Comparison of ENCODE assay signal across 8 cellular contexts in genomic region chr5:135399838-135400542, GRCh38. TPM values are rescaled to one million over a fixed set of nuclear protein-coding genes. Genes with fewer than 3 reads are reported as not detected.
DNase-seq lines count a peak whose midpoint lies in the region; ATAC-seq, FAIRE-seq and TF ChIP-seq lines count a peak whose summit lies in the region.

No MANE protein-coding gene starts in this region.

- H4K20me1 ChIP-seq in keratinocyte (ENCODE audit: control insufficient read depth, extremely low read depth, insufficient read depth, low read length), result peaks cover 14% of the 10 kb centered on the region

- peaks cover 34% of the 10 kb centered on the region for H3K36me3 Mint-ChIP-seq in activated T-cell treated with anti-CD3 and anti-CD28 coated beads, Interleukin-2, amount 50 U/mL, for 24 hours (ENCODE audit: low read depth)
- peaks cover 23% of the 10 kb centered on the region for H3K36me3 Mint-ChIP-seq in activated T-helper 2 cell treated with anti-CD3 and anti-CD28 coated beads, Interferon-gamma antibody, Interleukin-2, Interleukin-4, amounts not matched to agents 10 μg/mL and 5 μg/mL and 100 μg/mL, durations not matched to agents 14 hours and 24 hours and 36 hours (ENCODE audit: low read depth)

- no peaks in the 10 kb centered on the region for H3K9me3 ChIP-seq in keratinocyte (ENCODE audit: control insufficient read depth, low read depth, low read length)
- no peaks in the 10 kb centered on the region for H3K9me3 ChIP-seq in thoracic aorta

- peak overlapping the region; percentile 88 for H3K9ac ChIP-seq in keratinocyte (ENCODE audit: control insufficient read depth, extremely low read depth, insufficient read depth, low read length)

- FAIRE-seq in keratinocyte (lab: Jason Lieb, UNC), result no peak

- dilution Hi-C loops in keratinocyte (cut with MboI; ENCODE audit: extremely low pct_ligation_motif_present, low sequenced_read_pairs), result no loop called here

- peaks cover 43% of the 10 kb centered on the region for H3K4me1 Mint-ChIP-seq in activated T-cell treated with anti-CD3 and anti-CD28 coated beads, Interleukin-2, amount 50 U/mL, for 24 hours (ENCODE audit: low read depth)
- H3K4me1 Mint-ChIP-seq in activated T-helper 2 cell treated with anti-CD3 and anti-CD28 coated beads, Interferon-gamma antibody, Interleukin-2, Interleukin-4, amounts not matched to agents 10 μg/mL and 5 μg/mL and 100 μg/mL, durations not matched to agents 14 hours and 24 hours and 36 hours (ENCODE audit: low read depth), result peaks cover 36% of the 10 kb centered on the region

- ATAC-seq in thoracic aorta (ENCODE audit: insufficient number of reproducible peaks, low FRiP score, low read depth), result no peak
- no peak for ATAC-seq in esophagus mucosa

- TF ChIP-seq CTCF in keratinocyte (optimal IDR thresholded peaks at IDR 0.05 in 1 of 3, IDR thresholded peaks at IDR 0.05 in 1 of 3, conservative IDR thresholded peaks at IDR 0.05 in 1 of 3; ENCODE audit: extremely low read depth in 1 of 3, insufficient read depth in 2 of 3, low read length in 3 of 3) (no peak), thoracic aorta (IDR thresholded peaks at IDR 0.05) (no peak)

- H3K27me3 ChIP-seq in keratinocyte (ENCODE audit: control insufficient read depth, extremely low read depth, insufficient read depth, low read length) (no peaks in the 10 kb centered on the region), thoracic aorta (replicated peaks; ENCODE audit: insufficient read depth) (no peaks in the 10 kb centered on the region)

- peak overlapping the region; percentile 84 for H3K4me2 ChIP-seq in keratinocyte (ENCODE audit: control insufficient read depth, extremely low read depth, insufficient read depth, low read depth, low read length)

- H3K9me1 ChIP-seq in keratinocyte (ENCODE audit: control insufficient read depth, extremely low read depth, insufficient read depth, low read length), result peaks cover 10% of the 10 kb centered on the region

- peak overlapping the region; percentile 76 to 87 (median 80) for H3K4me3 ChIP-seq in keratinocyte (ENCODE audit: control insufficient read depth in 2 of 3, extremely low read depth in 1 of 3, insufficient read depth in 2 of 3, low read depth in 1 of 3, low read length in 3 of 3)
- peak overlapping the region; percentile 79 for H3K4me3 ChIP-seq in thoracic aorta

- peak overlapping the region; percentile 96 for H3K27ac Mint-ChIP-seq in activated T-cell treated with anti-CD3 and anti-CD28 coated beads, Interleukin-2, amount 50 U/mL, for 24 hours
- H3K27ac Mint-ChIP-seq in activated T-helper 2 cell treated with anti-CD3 and anti-CD28 coated beads, Interferon-gamma antibody, Interleukin-2, Interleukin-4, amounts not matched to agents 10 μg/mL and 5 μg/mL and 100 μg/mL, durations not matched to agents 14 hours and 24 hours and 36 hours, result peak overlapping the region; percentile 98

- peaks cover 0 to 4% of the 10 kb centered on the region in 2 experiments for H3K36me3 ChIP-seq in keratinocyte (ENCODE audit: control insufficient read depth in 2 of 2, extremely low read depth in 1 of 2, insufficient read depth in 2 of 2, low read length in 2 of 2)
- H3K36me3 ChIP-seq in thoracic aorta, result no peaks in the 10 kb centered on the region

- H3K27ac ChIP-seq in keratinocyte (ENCODE audit: control insufficient read depth, insufficient read depth, low read length) (peak overlapping the region; percentile 80), thoracic aorta (peak overlapping the region in 1 of 2 donors; percentile 75)

- no peak for DNase-seq in activated T-cell treated with anti-CD3 and anti-CD28 coated beads, Interleukin-2, amount 50 U/mL, for 24 hours
- DNase-seq in activated T-cell treated with anti-CD3 and anti-CD28 coated beads, Interleukin-2, amount 50 U/mL, for 48 hours, result no peak
- DNase-seq in activated T-helper 2 cell treated with anti-CD3 and anti-CD28 coated beads, Interferon-gamma antibody, Interleukin-2, Interleukin-4, amounts not matched to agents 10 μg/mL and 5 μg/mL and 100 μg/mL, durations not matched to agents 14 hours and 24 hours and 36 hours (ENCODE audit: low spot score), result no peak
- DNase-seq in keratinocyte (ENCODE audit: low read depth, low spot score) (no peak), thoracic aorta (ENCODE audit: low spot score) (no peak), NCI-H2081 treated with DMSO at 0.1 percent for 48 hours (lab: John Stamatoyannopoulos, UW) (no peak), amygdala (lab: John Stamatoyannopoulos, UW) (no peak)

- no peaks in the 10 kb centered on the region for H3K9me3 Mint-ChIP-seq in activated T-cell treated with anti-CD3 and anti-CD28 coated beads, Interleukin-2, amount 50 U/mL, for 24 hours
- peaks cover 2% of the 10 kb centered on the region for H3K9me3 Mint-ChIP-seq in activated T-helper 2 cell treated with anti-CD3 and anti-CD28 coated beads, Interferon-gamma antibody, Interleukin-2, Interleukin-4, amounts not matched to agents 10 μg/mL and 5 μg/mL and 100 μg/mL, durations not matched to agents 14 hours and 24 hours and 36 hours

- intact Hi-C loops in activated T-helper 2 cell treated with anti-CD3 and anti-CD28 coated beads, Interferon-gamma antibody, Interleukin-2, Interleukin-4, amounts not matched to agents 10 μg/mL and 5 μg/mL and 100 μg/mL, durations not matched to agents 14 hours and 24 hours and 36 hours (cut with micrococcal nuclease), result loop anchor here (2.0 to 5.0 kb wide), 2 partner anchors 27 to 38 kb away; no protein-coding TSS in a partner anchor

- H3K27me3 Mint-ChIP-seq in activated T-cell treated with anti-CD3 and anti-CD28 coated beads, Interleukin-2, amount 50 U/mL, for 24 hours, result no peaks in the 10 kb centered on the region
- peaks cover 10% of the 10 kb centered on the region for H3K27me3 Mint-ChIP-seq in activated T-helper 2 cell treated with anti-CD3 and anti-CD28 coated beads, Interferon-gamma antibody, Interleukin-2, Interleukin-4, amounts not matched to agents 10 μg/mL and 5 μg/mL and 100 μg/mL, durations not matched to agents 14 hours and 24 hours and 36 hours (ENCODE audit: low read depth)

- H3K4me1 ChIP-seq in keratinocyte (ENCODE audit: control insufficient read depth, extremely low read depth, insufficient read depth, low read length) (peaks cover 30% of the 10 kb centered on the region), thoracic aorta (ENCODE audit: control insufficient read depth in 1 of 2, low read depth in 2 of 2) (peaks cover 15 to 24% of the 10 kb centered on the region in 2 donors)

- H2AFZ ChIP-seq in keratinocyte (ENCODE audit: control insufficient read depth, low read length), result peak overlapping the region; percentile 95

- peaks cover 41% of the 10 kb centered on the region for H3K79me2 ChIP-seq in keratinocyte (ENCODE audit: control insufficient read depth, insufficient read depth, low read length)

- H3K4me3 Mint-ChIP-seq in activated T-cell treated with anti-CD3 and anti-CD28 coated beads, Interleukin-2, amount 50 U/mL, for 24 hours, result peak overlapping the region; percentile 87
- H3K4me3 Mint-ChIP-seq in activated T-helper 2 cell treated with anti-CD3 and anti-CD28 coated beads, Interferon-gamma antibody, Interleukin-2, Interleukin-4, amounts not matched to agents 10 μg/mL and 5 μg/mL and 100 μg/mL, durations not matched to agents 14 hours and 24 hours and 36 hours (ENCODE audit: low read depth), result peak overlapping the region; percentile 94

RNA-seq across cellular contexts. Expression of gene MACROH2A1, which starts 1.0 kb away (rescaled TPM):
- 285 and 302 TPM in 2 replicates for total RNA-seq in activated T-helper 2 cell treated with anti-CD3 and anti-CD28 coated beads, Interferon-gamma antibody, Interleukin-2, Interleukin-4, amounts not matched to agents 10 μg/mL and 5 μg/mL and 100 μg/mL, durations not matched to agents 14 hours and 24 hours and 36 hours
- polyA plus RNA-seq in keratinocyte, result 135 to 274 TPM (median 208 TPM) in 3 replicates
- 95.7 TPM for polyA plus RNA-seq in keratinocyte (2011; ENCODE audit: low read depth)
- polyA plus RNA-seq in keratinocyte (2011; cell fraction: cytosol; rRNA removed), result 160 and 183 TPM in 2 replicates
- polyA plus RNA-seq in keratinocyte (2011; cell fraction: nucleus; rRNA removed), result 253 and 275 TPM in 2 replicates
- polyA plus RNA-seq in keratinocyte (2012; ENCODE audit: low replicate concordance), result 163 and 212 TPM in 2 replicates
- 108 to 228 TPM (median 154 TPM) in 3 replicates for polyA minus RNA-seq in keratinocyte
- polyA minus RNA-seq in keratinocyte (2011; cell fraction: cytosol; rRNA and poly(A)+ RNA removed), result 102 TPM
- 92.5 and 151 TPM in 2 replicates for polyA minus RNA-seq in keratinocyte (2011; cell fraction: nucleus; rRNA and poly(A)+ RNA removed)
- total RNA-seq in thoracic aorta, result 100 to 1,000 TPM; 153 to 192 TPM
- 196 TPM for total RNA-seq in esophagus mucosa

RNA-seq across cellular contexts. Expression of gene DCANP1, which starts 47.2 kb away (rescaled TPM):
- total RNA-seq in activated T-helper 2 cell treated with anti-CD3 and anti-CD28 coated beads, Interferon-gamma antibody, Interleukin-2, Interleukin-4, amounts not matched to agents 10 μg/mL and 5 μg/mL and 100 μg/mL, durations not matched to agents 14 hours and 24 hours and 36 hours, result not detected in 2 replicates
- polyA plus RNA-seq in keratinocyte, result not detected in 3 replicates
- polyA plus RNA-seq in keratinocyte (2011; ENCODE audit: low read depth), result not detected
- polyA plus RNA-seq in keratinocyte (2011; cell fraction: cytosol; rRNA removed), result not detected in 2 replicates
- not detected in 2 replicates for polyA plus RNA-seq in keratinocyte (2011; cell fraction: nucleus; rRNA removed)
- not detected in 2 replicates for polyA plus RNA-seq in keratinocyte (2012; ENCODE audit: low replicate concordance)
- polyA minus RNA-seq in keratinocyte, result 0.10 TPM in 1 of 3 replicates, not detected in the others
- polyA minus RNA-seq in keratinocyte (2011; cell fraction: cytosol; rRNA and poly(A)+ RNA removed), result not detected
- polyA minus RNA-seq in keratinocyte (2011; cell fraction: nucleus; rRNA and poly(A)+ RNA removed), result not detected in 2 replicates
- total RNA-seq in thoracic aorta (not detected), esophagus mucosa (not detected)

RNA-seq across cellular contexts. Expression of gene TIFAB, which starts 52.2 kb away (rescaled TPM):
- not detected in 2 replicates for total RNA-seq in activated T-helper 2 cell treated with anti-CD3 and anti-CD28 coated beads, Interferon-gamma antibody, Interleukin-2, Interleukin-4, amounts not matched to agents 10 μg/mL and 5 μg/mL and 100 μg/mL, durations not matched to agents 14 hours and 24 hours and 36 hours
- not detected in 3 replicates for polyA plus RNA-seq in keratinocyte
- polyA plus RNA-seq in keratinocyte (2011; ENCODE audit: low read depth), result not detected
- polyA plus RNA-seq in keratinocyte (2011; cell fraction: cytosol; rRNA removed), result not detected in 2 replicates
- not detected in 2 replicates for polyA plus RNA-seq in keratinocyte (2011; cell fraction: nucleus; rRNA removed)
- not detected in 2 replicates for polyA plus RNA-seq in keratinocyte (2012; ENCODE audit: low replicate concordance)
- not detected in 3 replicates for polyA minus RNA-seq in keratinocyte
- not detected for polyA minus RNA-seq in keratinocyte (2011; cell fraction: cytosol; rRNA and poly(A)+ RNA removed)
- polyA minus RNA-seq in keratinocyte (2011; cell fraction: nucleus; rRNA and poly(A)+ RNA removed), result not detected in 2 replicates
- not detected for total RNA-seq in thoracic aorta
- total RNA-seq in esophagus mucosa, result not detected
